In the genomic region with DNA sequence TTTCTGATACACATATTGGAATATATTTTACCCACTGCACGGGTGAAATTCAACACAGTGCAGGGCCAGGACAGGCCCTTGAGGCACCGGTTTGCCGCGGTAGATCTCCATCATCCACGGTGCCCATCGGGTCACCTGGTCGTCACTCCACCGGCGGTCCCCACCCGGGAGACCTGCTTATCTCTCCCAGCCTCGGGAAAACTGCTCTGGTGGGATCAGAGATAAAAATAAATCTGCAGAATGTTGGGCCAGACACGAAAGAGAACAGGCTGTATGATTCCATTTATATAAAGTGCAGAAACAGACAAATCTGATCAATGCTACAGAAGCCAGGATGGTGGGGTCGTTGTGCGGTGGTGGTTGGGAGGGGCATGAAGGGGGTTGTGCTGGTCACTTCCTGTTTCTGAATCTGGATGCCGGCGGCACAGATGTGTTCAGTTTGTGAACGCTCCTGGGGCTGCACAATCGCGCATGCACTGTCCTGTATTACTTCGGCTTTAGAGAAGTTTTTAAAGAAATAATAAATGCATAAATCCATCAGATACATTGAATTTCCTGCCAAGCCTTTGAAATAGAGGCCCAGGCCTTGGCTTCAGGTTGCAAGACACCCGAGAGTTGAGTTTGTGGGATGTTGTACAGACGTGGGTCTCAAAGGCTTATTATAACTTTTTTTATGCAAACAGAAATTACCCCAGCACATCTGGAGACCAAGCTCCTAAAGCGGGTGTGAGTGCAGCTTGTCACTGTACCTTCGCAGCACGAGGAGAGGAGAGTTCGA, we compare ENCODE assay signal across 12 cellular contexts. TPM values are rescaled to one million over a fixed set of nuclear protein-coding genes. Genes with fewer than 3 reads are reported as not detected.
DNase-seq lines count a peak whose midpoint lies in the region; ATAC-seq and TF ChIP-seq lines count a peak whose summit lies in the region.
"Had no signal": no experiment of that assay in that cellular context is flagged by ENCODE, and none has a peak within 500 bp of the region (broad histone marks: within the 10 kb centered on the region; RNA-seq: fewer than 3 reads in every experiment).

No MANE protein-coding gene starts in this region.

- no peak overlapping the region for H4K91ac ChIP-seq in mesenchymal stem cell (ENCODE audit: low read length)

- peak overlapping the region; percentile 81 for H3K9ac ChIP-seq in mesenchymal stem cell (ENCODE audit: low read length)

- H4K8ac ChIP-seq in mesenchymal stem cell (ENCODE audit: low read length): no peak overlapping the region

- no peak overlapping the region for H2BK15ac ChIP-seq in mesenchymal stem cell (ENCODE audit: low read depth, poor library complexity, severe bottlenecking)

- no peaks in the 10 kb centered on the region for H3K79me2 ChIP-seq in GM23338 (replicated peaks; ENCODE audit: insufficient read depth)

- H2BK120ac ChIP-seq in mesenchymal stem cell (ENCODE audit: low read depth, low read length): no peak overlapping the region

- H3K79me1 ChIP-seq in mesenchymal stem cell (replicated peaks; ENCODE audit: low read length, poor library complexity, severe bottlenecking): no peaks in the 10 kb centered on the region

- no peak overlapping the region for H3K18ac ChIP-seq in mesenchymal stem cell (ENCODE audit: low read depth in 1 of 2, low read length in 2 of 2)

- no peak overlapping the region for H3K23ac ChIP-seq in mesenchymal stem cell (ENCODE audit: low read length in 2 of 2)

- H3K27ac ChIP-seq in GM23338 (ENCODE audit: low read depth) (no peak overlapping the region), mesenchymal stem cell (ENCODE audit: low read length, poor library complexity, severe bottlenecking) (no peak overlapping the region), suprapubic skin (peak overlapping the region; percentile 84)
- H3K27ac ChIP-seq: foreskin keratinocyte had no signal

- H2AK5ac ChIP-seq in mesenchymal stem cell (ENCODE audit: low read length, severe bottlenecking): no peak overlapping the region

- H3K4me2 ChIP-seq in GM23338: peak overlapping the region; percentile 64
- H3K4me2 ChIP-seq in mesenchymal stem cell (ENCODE audit: low read length, poor library complexity, severe bottlenecking): no peak overlapping the region

- no peak for TF ChIP-seq POLR2A in suprapubic skin (IDR thresholded peaks at IDR 0.05)

- ATAC-seq in GM23338: no peak
- ATAC-seq in HG02970 (IDR thresholded peaks at IDR 0.05; ENCODE audit: low FRiP score, unreplicated experiment): no peak
- ATAC-seq in stimulated activated effector memory CD8-positive, alpha-beta T cell treated with anti-CD3 and anti-CD28 coated beads, Interleukin-12 subunit alpha, Interleukin-12 subunit beta, amount 100 ng/mL, for 72 hours: no peak
- ATAC-seq: foreskin keratinocyte had no signal

- no peak for DNase-seq in GM23338 (ENCODE audit: low spot score)
- no peak for DNase-seq in mesenchymal stem cell
- DNase-seq in suprapubic skin (ENCODE audit: low spot score in 2 of 2): no peak
- DNase-seq in HT-29 (ENCODE audit: low spot score): no peak
- no peak for DNase-seq in stimulated activated effector memory CD8-positive, alpha-beta T cell treated with anti-CD3 and anti-CD28 coated beads, Interleukin-12 subunit alpha, Interleukin-12 subunit beta, amount 100 ng/mL, for 72 hours (ENCODE audit: low spot score in 2 of 2)
- DNase-seq in stimulated activated CD4-positive, alpha-beta T cell treated with anti-CD3 and anti-CD28 coated beads, Interleukin-12 subunit alpha, Interleukin-12 subunit beta, amount 100 ng/mL, for 4 hours: no peak
- DNase-seq: activated B cell treated with CpG ODN at 0.5 μM for 24 hours, foreskin keratinocyte, NCI-H345 had no signal

- no peak overlapping the region for H3K4ac ChIP-seq in mesenchymal stem cell (ENCODE audit: low read depth in 1 of 2, low read length in 2 of 2)

- H3K4me1 Mint-ChIP-seq in GM23338 (peaks cover 19% of the 10 kb centered on the region), brain (peaks cover 52% of the 10 kb centered on the region)
- H3K4me1 Mint-ChIP-seq in stimulated activated effector memory CD8-positive, alpha-beta T cell treated with anti-CD3 and anti-CD28 coated beads, Interleukin-12 subunit alpha, Interleukin-12 subunit beta, amount 100 ng/mL, for 72 hours: peaks cover 7% of the 10 kb centered on the region

- no peak for TF ChIP-seq CTCF in GM23338 (conservative IDR thresholded peaks at IDR 0.05; ENCODE audit: low read depth in 2 of 2)
- no peak for TF ChIP-seq CTCF in brain (conservative IDR thresholded peaks at IDR 0.05)
- no peak for TF ChIP-seq CTCF in suprapubic skin (IDR thresholded peaks at IDR 0.05)

- no peaks in the 10 kb centered on the region for H3K36me3 ChIP-seq in GM23338 (ENCODE audit: insufficient read depth)
- no peaks in the 10 kb centered on the region for H3K36me3 ChIP-seq in mesenchymal stem cell (ENCODE audit: control insufficient read depth in 1 of 2, insufficient read depth in 2 of 2, low read depth in 1 of 2, low read length in 2 of 2)
- no peaks in the 10 kb centered on the region for H3K36me3 ChIP-seq in suprapubic skin
- H3K36me3 ChIP-seq: HAP-1 had no signal

- H3K36me3 Mint-ChIP-seq in GM23338 (ENCODE audit: low read depth) (no peaks in the 10 kb centered on the region), brain (no peaks in the 10 kb centered on the region)
- no peaks in the 10 kb centered on the region for H3K36me3 Mint-ChIP-seq in stimulated activated effector memory CD8-positive, alpha-beta T cell treated with anti-CD3 and anti-CD28 coated beads, Interleukin-12 subunit alpha, Interleukin-12 subunit beta, amount 100 ng/mL, for 72 hours

- no peak for TF ChIP-seq EP300 in suprapubic skin (IDR thresholded peaks at IDR 0.05)

- H2AFZ ChIP-seq in GM23338: peak overlapping the region; percentile 97
- H2AFZ ChIP-seq in mesenchymal stem cell (ENCODE audit: low read depth, low read length): no peak overlapping the region

- WGBS in mesenchymal stem cell: 88% methylated on average over 19 of the region's 26 CpGs
- 54% methylated on average over 26 of the region's 26 CpGs for whole genome bisulfite sequencing in suprapubic skin

- H3K4me3 Mint-ChIP-seq in GM23338: no peak overlapping the region
- H3K4me3 Mint-ChIP-seq in brain: peak overlapping the region in 3 of 5 experiments; percentile 29 to 57 (median 38)
- H3K4me3 Mint-ChIP-seq in stimulated activated effector memory CD8-positive, alpha-beta T cell treated with anti-CD3 and anti-CD28 coated beads, Interleukin-12 subunit alpha, Interleukin-12 subunit beta, amount 100 ng/mL, for 72 hours: no peak overlapping the region
- H3K4me3 Mint-ChIP-seq: activated B cell treated with CpG ODN at 0.5 μM for 24 hours had no signal

- no peak overlapping the region for H3K14ac ChIP-seq in mesenchymal stem cell (ENCODE audit: low read length in 2 of 2)

- H3K9me3 ChIP-seq in mesenchymal stem cell (ENCODE audit: control insufficient read depth, low read length): no peaks in the 10 kb centered on the region
- no peaks in the 10 kb centered on the region for H3K9me3 ChIP-seq in suprapubic skin
- H3K9me3 ChIP-seq: HAP-1 had no signal

- no peaks in the 10 kb centered on the region for H4K20me1 ChIP-seq in GM23338 (replicated peaks; ENCODE audit: insufficient read depth)

- peaks cover 14% of the 10 kb centered on the region for H3K4me1 ChIP-seq in GM23338 (ENCODE audit: insufficient read depth)
- no peaks in the 10 kb centered on the region for H3K4me1 ChIP-seq in mesenchymal stem cell (ENCODE audit: control insufficient read depth, insufficient read depth, low read depth, low read length)
- peaks cover 22% of the 10 kb centered on the region for H3K4me1 ChIP-seq in suprapubic skin
- H3K4me1 ChIP-seq: foreskin keratinocyte, HAP-1 had no signal

- H3K9me3 Mint-ChIP-seq in GM23338 (no peaks in the 10 kb centered on the region; the same call in 1 of the 3 replicates), brain (no peaks in the 10 kb centered on the region)
- H3K9me3 Mint-ChIP-seq in stimulated activated effector memory CD8-positive, alpha-beta T cell treated with anti-CD3 and anti-CD28 coated beads, Interleukin-12 subunit alpha, Interleukin-12 subunit beta, amount 100 ng/mL, for 72 hours: no peaks in the 10 kb centered on the region
- H3K9me3 Mint-ChIP-seq: activated B cell treated with CpG ODN at 0.5 μM for 24 hours had no signal

- H3K27me3 Mint-ChIP-seq in GM23338 (ENCODE audit: insufficient read depth, low read depth, poor library complexity) (peaks cover 10% of the 10 kb centered on the region), brain (peaks cover 3% of the 10 kb centered on the region)

- H3K4me3 ChIP-seq in GM23338: no peak overlapping the region
- peak overlapping the region in 1 of 2 experiments; percentile 55 for H3K4me3 ChIP-seq in mesenchymal stem cell (ENCODE audit: insufficient read depth in 1 of 2, low read depth in 1 of 2, low read length in 2 of 2)
- H3K4me3 ChIP-seq in suprapubic skin: peak overlapping the region; percentile 20
- H3K4me3 ChIP-seq: HAP-1 had no signal

- no peaks in the 10 kb centered on the region for H3F3A ChIP-seq in GM23338 (replicated peaks; ENCODE audit: low read depth)

- no peaks in the 10 kb centered on the region for H3K9me2 ChIP-seq in GM23338 (ENCODE audit: insufficient read depth)

- 0 out of 2 replicates have a peak overlapping the region, but pooled peaks have one; percentile 28 for H3K27ac Mint-ChIP-seq in GM23338
- H3K27ac Mint-ChIP-seq in brain: peak overlapping the region in 3 of 5 experiments; percentile 90 to 92 (median 91)
- H3K27ac Mint-ChIP-seq in stimulated activated effector memory CD8-positive, alpha-beta T cell treated with anti-CD3 and anti-CD28 coated beads, Interleukin-12 subunit alpha, Interleukin-12 subunit beta, amount 100 ng/mL, for 72 hours: no peak overlapping the region
- H3K27ac Mint-ChIP-seq: activated B cell treated with CpG ODN at 0.5 μM for 24 hours had no signal

- no peak overlapping the region for H2BK5ac ChIP-seq in mesenchymal stem cell (ENCODE audit: low read depth, low read length, poor library complexity, severe bottlenecking)

- peaks cover 7% of the 10 kb centered on the region; the same call in 1 of the 2 replicates for H3K27me3 ChIP-seq in GM23338 (ENCODE audit: insufficient read depth)
- H3K27me3 ChIP-seq in mesenchymal stem cell (ENCODE audit: control insufficient read depth in 1 of 2, insufficient read depth in 1 of 2, low read length in 2 of 2): peaks cover 10 to 27% of the 10 kb centered on the region in 2 experiments
- H3K27me3 ChIP-seq in suprapubic skin: peaks cover 2% of the 10 kb centered on the region

- H2BK12ac ChIP-seq in mesenchymal stem cell (ENCODE audit: low read length in 2 of 2): no peak overlapping the region

RNA-seq across cellular contexts. Expression of gene ANKRD60, which starts 54.3 kb away (rescaled TPM):
- total RNA-seq in GM23338 (2014; rRNA removed; shearing (Covaris generic)): not detected in 2 replicates
- polyA plus RNA-seq in GM23338 (2016; fragmentation: Nextera tagmentation; extraction: Ambion mirVana) (not detected in 2 replicates), brain (ENCODE audit: insufficient read depth, low read depth, low replicate concordance) (not detected)
- not detected for polyA plus RNA-seq in mesenchymal stem cell (2013, experiment 1 of 2)
- not detected for polyA plus RNA-seq in mesenchymal stem cell (2013, experiment 2 of 2)
- not detected for total RNA-seq in suprapubic skin
- not detected in 2 replicates for total RNA-seq in HT-29 (2014; rRNA removed; shearing (Covaris generic))
- total RNA-seq: activated B cell treated with CpG ODN at 0.5 μM for 24 hours, foreskin keratinocyte had no signal
- polyA plus RNA-seq: foreskin keratinocyte had no signal

Comparison
In these comparisons a context has a peak if more than half of its experiments do, and no peak if none do; other contexts are left out.
1. H3K4me3 Mint-ChIP-seq: peak in brain (3 of 5); none in GM23338 (single experiment) and stimulated activated effector memory CD8-positive, alpha-beta T cell treated with anti-CD3 and anti-CD28 coated beads, Interleukin-12 subunit alpha, Interleukin-12 subunit beta, amount 100 ng/mL, for 72 hours (single experiment).